ENCODE assay signal across 8 cellular contexts in genomic region chr6:156777577-156777865, GRCh38. TPM values are rescaled to one million over a fixed set of nuclear protein-coding genes. Genes with fewer than 3 reads are reported as not detected.
DNase-seq lines count a peak whose midpoint lies in the region; ATAC-seq and TF ChIP-seq lines count a peak whose summit lies in the region.

No MANE protein-coding gene starts in this region.

- BruUV-seq in mammary epithelial cell (replicated peaks; lab: Mats Ljungman, UMichigan) = no TSS peak

- H3K4me1 ChIP-seq in mammary epithelial cell (ENCODE audit: insufficient read depth, low read length) (peaks cover 24% of the 10 kb centered on the region), mucosa of stomach (ENCODE audit: control insufficient read depth, insufficient read depth, low read length) (peaks cover 10% of the 10 kb centered on the region)

- H3K9ac ChIP-seq in mammary epithelial cell (ENCODE audit: insufficient read depth, low read length) = peak overlapping the region; percentile 92
- H3K9ac ChIP-seq in mucosa of stomach (ENCODE audit: low read length) = peak overlapping the region; percentile 89

- no peaks in the 10 kb centered on the region for H3K9me3 ChIP-seq in mammary epithelial cell (replicated peaks; ENCODE audit: insufficient read depth, low read length)
- no peaks in the 10 kb centered on the region for H3K9me3 ChIP-seq in mucosa of stomach (ENCODE audit: control insufficient read depth, low read length)

- DNase-seq in AG20443 (ENCODE audit: low spot score) (peak; percentile 77), mammary epithelial cell (no peak), NCI-H2227 (lab: John Stamatoyannopoulos, UW; ENCODE audit: unreplicated experiment) (no peak), islet precursor cell (no peak)
- DNase-seq in stimulated activated naive CD4-positive, alpha-beta T cell (lab: John Stamatoyannopoulos, UW) = no peak

- no peaks in the 10 kb centered on the region for H3K36me3 ChIP-seq in mammary epithelial cell (ENCODE audit: insufficient read depth, low read length)
- no peaks in the 10 kb centered on the region for H3K36me3 ChIP-seq in mucosa of stomach (ENCODE audit: control insufficient read depth, insufficient read depth, low read length)

- dilution Hi-C loops in mammary epithelial cell (cut with HindIII; ENCODE audit: low sequenced_read_pairs) = no loop called here

- H3K4me3 ChIP-seq in mammary epithelial cell (replicated peaks in 1 of 3; ENCODE audit: insufficient read depth in 1 of 3, low read depth in 2 of 3, low read length in 3 of 3) (peak overlapping the region; percentile 85 to 92 (median 91)), mucosa of stomach (ENCODE audit: low read length) (peak overlapping the region; percentile 46)

- peaks cover 57% of the 10 kb centered on the region for H3K79me2 ChIP-seq in mammary epithelial cell (ENCODE audit: insufficient read depth, low read length)

- ATAC-seq in HG02840 (IDR thresholded peaks at IDR 0.05; ENCODE audit: low FRiP score, unreplicated experiment) (peak; percentile 10), GM19397 (IDR thresholded peaks at IDR 0.05; ENCODE audit: unreplicated experiment) (no peak)

- H4K20me1 ChIP-seq in mammary epithelial cell (ENCODE audit: insufficient read depth, low read length) = no peaks in the 10 kb centered on the region

- H2AFZ ChIP-seq in mammary epithelial cell (ENCODE audit: low read depth, low read length) = peak overlapping the region; percentile 91

- TF ChIP-seq CTCF in mammary epithelial cell (conservative IDR thresholded peaks at IDR 0.05 in 1 of 2, IDR thresholded peaks at IDR 0.05 in 1 of 2; ENCODE audit: extremely low read depth in 1 of 2, insufficient read depth in 1 of 2, low read depth in 1 of 2, low read length in 2 of 2) = no peak

- intact Hi-C loops in mammary epithelial cell (cut with micrococcal nuclease) = loop anchor here (1.0 kb wide), 1 partner anchor 90 kb away; no protein-coding TSS in a partner anchor

- in situ Hi-C loops in mammary epithelial cell (cut with MboI; ENCODE audit: low sequenced_read_pairs in 2 of 2) = loop anchor here in 1 of 2 donors (25.0 kb wide), 1 partner anchor 410 kb away; no protein-coding TSS in a partner anchor

- peak overlapping the region; percentile 93 for H3K27ac ChIP-seq in mammary epithelial cell (ENCODE audit: insufficient read depth, low read depth, low read length)

- CTCF ChIA-PET in mammary epithelial cell (lab: Charles Lee; ENCODE audit: low non-redundant PET) = no interaction called here

- no CpG with 5 or more reads among the region's 57 CpGs for WGBS in mammary epithelial cell (ENCODE audit: low coverage, missing lambda C conversion rate)

- peak overlapping the region; percentile 98 for H3K4me2 ChIP-seq in mammary epithelial cell (ENCODE audit: insufficient read depth, low read depth, low read length)

- no peaks in the 10 kb centered on the region for H3K27me3 ChIP-seq in mammary epithelial cell (ENCODE audit: insufficient read depth, low read length)
- H3K27me3 ChIP-seq in mucosa of stomach (ENCODE audit: control insufficient read depth, insufficient read depth, low read length) = no peaks in the 10 kb centered on the region

RNA-seq across cellular contexts. Expression of gene ARID1B, which starts 0.3 kb away (rescaled TPM):
- 10 to 100 TPM; 42.5 to 53.7 TPM for total RNA-seq in mammary epithelial cell
- 19.7 TPM for polyA plus RNA-seq in mammary epithelial cell
- 93.6 TPM for polyA minus RNA-seq in mammary epithelial cell
